Comparison of ENCODE assay signal across 20 cellular contexts in the genomic region with DNA sequence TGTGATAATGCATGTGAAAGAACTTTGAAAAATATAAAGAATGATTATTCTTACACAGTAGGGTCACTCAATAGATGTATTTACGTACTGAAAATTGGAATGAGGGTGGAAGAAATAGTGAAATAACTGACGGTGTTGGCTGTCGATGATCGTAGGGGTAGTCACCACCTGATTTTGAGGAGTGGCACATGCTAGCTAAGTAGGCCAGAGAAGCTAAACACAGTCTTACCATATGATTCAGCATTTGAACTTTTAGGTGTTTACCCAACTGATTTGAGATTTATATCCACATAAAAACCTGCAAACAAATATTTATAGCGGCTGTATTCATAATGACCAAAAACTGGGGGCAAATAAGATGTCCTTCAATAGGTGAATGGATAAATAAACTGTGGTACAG.
"Had no signal": no experiment of that assay in that cellular context is flagged by ENCODE, and none has a peak within 500 bp of the region (broad histone marks: within the 10 kb centered on the region; RNA-seq: fewer than 3 reads in every experiment).

No MANE protein-coding gene starts in this region.

- H3K27ac ChIP-seq: brain microvascular endothelial cell had no signal

- DNase-seq: activated CD4-positive, alpha-beta memory T cell treated with anti-CD3 and anti-CD28 coated beads for 36 hours; activated CD4-positive, alpha-beta T cell treated with anti-CD3 and anti-CD28 coated beads, Interleukin-2, amount 10 ng/mL, durations not matched to agents 7 days and 5 days; activated CD4-positive, CD25-positive, alpha-beta regulatory T cell; activated CD8-positive, alpha-beta memory T cell treated with anti-CD3 and anti-CD28 coated beads for 24 hours; activated gamma-delta T cell; activated naive CD4-positive, alpha-beta T cell treated with anti-CD3 and anti-CD28 coated beads for 36 hours; activated T-cell treated with anti-CD3 and anti-CD28 coated beads for 4 hours; activated T-cell treated with anti-CD3 and anti-CD28 coated beads, Interleukin-2, amount 50 U/mL, for 48 hours; brain microvascular endothelial cell; NCI-H1105 treated with DMSO at 0.1 percent for 48 hours; NCI-H1436 treated with DMSO at 0.1 percent for 48 hours; NCI-H187; NCI-H2081; NCI-H446; SHP77 treated with DMSO at 0.1 percent for 48 hours; T-helper 2 cell; T1000 had no signal

- H3K36me3 ChIP-seq: brain microvascular endothelial cell had no signal

- FAIRE-seq: RCC 7860, TTC549 had no signal

- H3K27me3 ChIP-seq: brain microvascular endothelial cell had no signal

- ATAC-seq: activated T-helper 17 cell treated with anti-CD3 and anti-CD28 coated beads, Interleukin-2, amount 50 U/mL, for 72 hours had no signal
